Comparison of ENCODE assay signal across 31 cellular contexts in genomic region chr19:41589371-41589770, GRCh38. TPM values are rescaled to one million over a fixed set of nuclear protein-coding genes. Genes with fewer than 3 reads are reported as not detected.
DNase-seq lines count a peak whose midpoint lies in the region; ATAC-seq, FAIRE-seq and TF ChIP-seq lines count a peak whose summit lies in the region.
"Had no signal": no experiment of that assay in that cellular context is flagged by ENCODE, and none has a peak within 500 bp of the region (broad histone marks: within the 10 kb centered on the region; RNA-seq: fewer than 3 reads in every experiment).

No MANE protein-coding gene starts in this region.

- peak overlapping the region; percentile 15 to 70 for H3K27ac Mint-ChIP-seq in activated naive CD4-positive, alpha-beta T cell treated with anti-CD3 and anti-CD28 coated beads, Interleukin-2, amount 50 U/mL, for 72 hours
- H3K27ac Mint-ChIP-seq in T-cell = no peak overlapping the region
- H3K27ac Mint-ChIP-seq: CD14-positive monocyte had no signal

- CTCF ChIA-PET in T-cell (lab: Charles Lee) = no interaction called here

- H3K9me3 Mint-ChIP-seq in activated naive CD4-positive, alpha-beta T cell treated with anti-CD3 and anti-CD28 coated beads, Interleukin-2, amount 50 U/mL, for 72 hours = no peaks in the 10 kb centered on the region
- H3K9me3 Mint-ChIP-seq in T-cell = no peaks in the 10 kb centered on the region
- H3K9me3 Mint-ChIP-seq: CD4-positive, CD25-positive, alpha-beta regulatory T cell; CD8-positive, alpha-beta memory T cell had no signal

- H3K36me3 ChIP-seq in bronchial epithelial cell (ENCODE audit: control insufficient read depth, insufficient read depth, low read length) (no peaks in the 10 kb centered on the region), esophagus muscularis mucosa (no peaks in the 10 kb centered on the region)
- H3K36me3 ChIP-seq: BE2C had no signal

- WGBS in esophagus muscularis mucosa = 40% methylated on average over 1 of the region's 2 CpGs

- no peaks in the 10 kb centered on the region for H3K27me3 ChIP-seq in bronchial epithelial cell (ENCODE audit: control insufficient read depth, insufficient read depth, low read length)
- peaks cover 0 to 61% (median 0%) of the 10 kb centered on the region in 4 donors for H3K27me3 ChIP-seq in esophagus muscularis mucosa
- H3K27me3 ChIP-seq: BE2C, BLaER1 had no signal

- peak in 1 of 2 donors; percentile 16 for ATAC-seq in activated naive CD4-positive, alpha-beta T cell treated with anti-CD3 and anti-CD28 coated beads, Interleukin-2, amount 50 U/mL, for 72 hours
- ATAC-seq in T-cell (replicated peaks in 1 of 4) = no peak
- ATAC-seq: GM12878 had no signal

- H3K9me3 ChIP-seq in esophagus muscularis mucosa = peaks cover 0 to 9% (median 4%) of the 10 kb centered on the region in 4 donors
- H3K9me3 ChIP-seq: BE2C, BLaER1 had no signal

- POLR2A ChIA-PET in T-cell (lab: Charles Lee) = no interaction called here

- peak; percentile 80 for FAIRE-seq in bronchial epithelial cell (lab: Jason Lieb, UNC)
- FAIRE-seq in HTR-8/SVneo (lab: Jason Lieb, UNC) = no peak
- FAIRE-seq: A204.1, GM12878, GM12892, GM19239 had no signal

- H3K27ac ChIP-seq in esophagus muscularis mucosa (replicated peaks in 1 of 4) = no peak overlapping the region
- H3K27ac ChIP-seq: BLaER1 had no signal

- H3K36me3 Mint-ChIP-seq in activated naive CD4-positive, alpha-beta T cell treated with anti-CD3 and anti-CD28 coated beads, Interleukin-2, amount 50 U/mL, for 72 hours = peaks cover 0 to 2% of the 10 kb centered on the region in 2 donors
- H3K36me3 Mint-ChIP-seq in T-cell = peaks cover 14% of the 10 kb centered on the region

- H3K4me3 ChIP-seq in bronchial epithelial cell (ENCODE audit: low read depth, low read length) (no peak overlapping the region), esophagus muscularis mucosa (no peak overlapping the region)
- H3K4me3 ChIP-seq: BLaER1, GM12878 had no signal

- DNase-seq in activated naive CD4-positive, alpha-beta T cell treated with anti-CD3 and anti-CD28 coated beads, Interleukin-2, amount 50 U/mL, for 72 hours (ENCODE audit: low spot score in 2 of 2) = no peak
- no peak for DNase-seq in activated naive CD4-positive, alpha-beta T cell treated with Interleukin-2 at 50 U/mL for 16 hours
- DNase-seq in bronchial epithelial cell (ENCODE audit: low read depth) = no peak
- peak; percentile 70 for DNase-seq in esophagus muscularis mucosa (ENCODE audit: extremely low spot score)
- DNase-seq in HTR-8/SVneo (ENCODE audit: insufficient read length, low spot score) = no peak
- DNase-seq in T-cell = no peak
- DNase-seq in central memory CD4-positive, alpha-beta T cell = no peak
- DNase-seq: 8988T; ACHN; BE2C; C1 segment of cervical spinal cord; CD4-positive, alpha-beta memory T cell; CD4-positive, CD25-positive, alpha-beta regulatory T cell; CD8-positive, alpha-beta memory T cell; COR-L47; DMS 273 treated with DMSO at 0.1 percent for 48 hours; DMS153; DMS53; DMS79; DND-41; EL; GDM1 had no signal

- H3K4me3 Mint-ChIP-seq in T-cell = no peak overlapping the region
- H3K4me3 Mint-ChIP-seq: CD14-positive monocyte; CD4-positive, CD25-positive, alpha-beta regulatory T cell; CD8-positive, alpha-beta memory T cell had no signal

- no peaks in the 10 kb centered on the region for H3K4me1 ChIP-seq in esophagus muscularis mucosa
- H3K4me1 ChIP-seq: BE2C, BLaER1 had no signal

- peaks cover 0 to 13% (median under 1%) of the 10 kb centered on the region in 3 donors for H3K4me1 Mint-ChIP-seq in T-cell
- H3K4me1 Mint-ChIP-seq: CD8-positive, alpha-beta memory T cell had no signal

- intact Hi-C loops in esophagus muscularis mucosa (cut with DNase I) = no loop called here

- H3K27me3 Mint-ChIP-seq in T-cell = peaks cover under 1 to 16% of the 10 kb centered on the region in 2 donors
- H3K27me3 Mint-ChIP-seq: CD4-positive, alpha-beta memory T cell had no signal

- TF ChIP-seq CTCF in bronchial epithelial cell (IDR thresholded peaks at IDR 0.05; ENCODE audit: insufficient read depth, low read length, severe bottlenecking) = no peak
- TF ChIP-seq CTCF in esophagus muscularis mucosa (IDR thresholded peaks at IDR 0.05) = no peak

- TF ChIP-seq POLR2A in esophagus muscularis mucosa (IDR thresholded peaks at IDR 0.05; ENCODE audit: low read depth) = no peak

- no peak for TF ChIP-seq EP300 in esophagus muscularis mucosa (IDR thresholded peaks at IDR 0.05)

RNA-seq across cellular contexts. Expression of gene CEACAM21, which starts 13.4 kb away (rescaled TPM):
- total RNA-seq in activated naive CD4-positive, alpha-beta T cell treated with anti-CD3 and anti-CD28 coated beads, Interleukin-2, amount 50 U/mL, for 72 hours = 10 to 100 TPM; 24.7 to 40.7 TPM
- total RNA-seq in bronchial epithelial cell = not detected in 2 replicates
- total RNA-seq in esophagus muscularis mucosa = 1 to 10 TPM in 1 of 4 donors, under 1 TPM in 1, not detected in 2; 0.83 to 1.8 TPM
- 10 to 100 TPM; 34.5 to 63.1 (median 40.3) TPM for total RNA-seq in T-cell
- total RNA-seq: Daoy had no signal

RNA-seq across cellular contexts. Expression of gene CEACAM4, which starts 37.5 kb away (rescaled TPM):
- total RNA-seq in activated naive CD4-positive, alpha-beta T cell treated with anti-CD3 and anti-CD28 coated beads, Interleukin-2, amount 50 U/mL, for 72 hours = not detected
- not detected in 2 replicates for total RNA-seq in bronchial epithelial cell
- 1 to 10 TPM in 2 of 4 donors, under 1 TPM in 2; 0.46 to 3.3 (median 1.1) TPM for total RNA-seq in esophagus muscularis mucosa
- total RNA-seq in T-cell = 1 to 10 TPM in 1 of 5 donors, under 1 TPM in 3, not detected in 1; 0.46 to 1.0 (median 0.68) TPM
- total RNA-seq: A673; CD8-positive, alpha-beta memory T cell; Daoy; G401; GM12878 had no signal

Comparison
In these comparisons a context has a peak if more than half of its experiments do, and no peak if none do; other contexts are left out.
1. H3K27ac Mint-ChIP-seq: peak in activated naive CD4-positive, alpha-beta T cell treated with anti-CD3 and anti-CD28 coated beads, Interleukin-2, amount 50 U/mL, for 72 hours (2 of 2); none in T-cell (0 of 2).
2. RNA of gene CEACAM21, which starts 13.4 kb away (total RNA-seq): 24.7 to 40.7 TPM in activated naive CD4-positive, alpha-beta T cell treated with anti-CD3 and anti-CD28 coated beads, Interleukin-2, amount 50 U/mL, for 72 hours and 34.5 to 63.1 TPM in T-cell; 0.83 to 1.8 TPM in esophagus muscularis mucosa and not detected in bronchial epithelial cell; every median in the first group is over 4 times any median in the second.